In genomic region chr1:221025391-221026355, GRCh38 we compare ENCODE assay signal across 18 cellular contexts.
DNase-seq lines count a peak whose midpoint lies in the region; ATAC-seq and TF ChIP-seq lines count a peak whose summit lies in the region.
"Had no signal": no experiment of that assay in that cellular context is flagged by ENCODE, and none has a peak within 500 bp of the region (broad histone marks: within the 10 kb centered on the region; RNA-seq: fewer than 3 reads in every experiment).

No MANE protein-coding gene starts in this region.

- H3K27me3 Mint-ChIP-seq in naive B cell, result no peaks in the 10 kb centered on the region
- peaks cover 4% of the 10 kb centered on the region for H3K27me3 Mint-ChIP-seq in activated T-helper 17 cell treated with anti-CD3 and anti-CD28 coated beads, Interleukin-2, amount 50 U/mL, for 72 hours

- no TSS peak for BruUV-seq in mammary epithelial cell (replicated peaks; lab: Mats Ljungman, UMichigan)

- H3K27ac Mint-ChIP-seq in naive B cell, result peak overlapping the region; percentile 61 to 91 (median 81)
- no peak overlapping the region for H3K27ac Mint-ChIP-seq in activated T-helper 17 cell treated with anti-CD3 and anti-CD28 coated beads, Interleukin-2, amount 50 U/mL, for 72 hours
- H3K27ac Mint-ChIP-seq: activated T-helper 1 cell treated with anti-CD3 and anti-CD28 coated beads, Interleukin-12 subunit alpha, Interleukin-12 subunit beta, Interleukin-2, Interleukin-4 antibody, amounts not matched to agents 30 ng/mL and 10 ng/mL and 1 ng/mL, durations not matched to agents 14 hours and 24 hours and 36 hours had no signal

- no peak overlapping the region for H3K4me2 ChIP-seq in mammary epithelial cell (ENCODE audit: insufficient read depth, low read depth, low read length)

- peak overlapping the region in 4 of 8 donors; percentile 7 to 25 (median 20) for H3K4me3 Mint-ChIP-seq in naive B cell
- no peak overlapping the region for H3K4me3 Mint-ChIP-seq in activated T-helper 17 cell treated with anti-CD3 and anti-CD28 coated beads, Interleukin-2, amount 50 U/mL, for 72 hours
- H3K4me3 Mint-ChIP-seq: activated T-helper 1 cell treated with anti-CD3 and anti-CD28 coated beads, Interleukin-12 subunit alpha, Interleukin-12 subunit beta, Interleukin-2, Interleukin-4 antibody, amounts not matched to agents 30 ng/mL and 10 ng/mL and 1 ng/mL, durations not matched to agents 14 hours and 24 hours and 36 hours had no signal

- no peaks in the 10 kb centered on the region for H3K36me3 Mint-ChIP-seq in naive B cell
- no peaks in the 10 kb centered on the region for H3K36me3 Mint-ChIP-seq in activated T-helper 17 cell treated with anti-CD3 and anti-CD28 coated beads, Interleukin-2, amount 50 U/mL, for 72 hours (ENCODE audit: low read depth)

- H3K4me1 ChIP-seq in mammary epithelial cell (ENCODE audit: insufficient read depth, low read length), result peaks cover 5% of the 10 kb centered on the region

- H3K27me3 ChIP-seq in mammary epithelial cell (ENCODE audit: insufficient read depth, low read length), result no peaks in the 10 kb centered on the region
- H3K27me3 ChIP-seq: brain microvascular endothelial cell, left lung, pancreas had no signal

- no peaks in the 10 kb centered on the region for H3K36me3 ChIP-seq in mammary epithelial cell (ENCODE audit: insufficient read depth, low read length)
- H3K36me3 ChIP-seq: brain microvascular endothelial cell, left lung, pancreas had no signal

- no peaks in the 10 kb centered on the region for H4K20me1 ChIP-seq in mammary epithelial cell (ENCODE audit: insufficient read depth, low read length)

- H3K79me2 ChIP-seq in mammary epithelial cell (ENCODE audit: insufficient read depth, low read length), result no peaks in the 10 kb centered on the region

- no peaks in the 10 kb centered on the region for H3K9me3 ChIP-seq in mammary epithelial cell (replicated peaks; ENCODE audit: insufficient read depth, low read length)
- H3K9me3 ChIP-seq: left lung, pancreas had no signal

- dilution Hi-C loops in mammary epithelial cell (cut with HindIII; ENCODE audit: low sequenced_read_pairs), result no loop called here

- WGBS in mammary epithelial cell (ENCODE audit: low coverage, missing lambda C conversion rate), result 67% methylated on average over 11 of the region's 12 CpGs

- no peaks in the 10 kb centered on the region for H3K9me3 Mint-ChIP-seq in naive B cell
- peaks cover 5% of the 10 kb centered on the region for H3K9me3 Mint-ChIP-seq in activated T-helper 17 cell treated with anti-CD3 and anti-CD28 coated beads, Interleukin-2, amount 50 U/mL, for 72 hours
- H3K9me3 Mint-ChIP-seq: activated T-helper 1 cell treated with anti-CD3 and anti-CD28 coated beads, Interleukin-12 subunit alpha, Interleukin-12 subunit beta, Interleukin-2, Interleukin-4 antibody, amounts not matched to agents 30 ng/mL and 10 ng/mL and 1 ng/mL, durations not matched to agents 14 hours and 24 hours and 36 hours had no signal

- no peak overlapping the region for H3K4me3 ChIP-seq in mammary epithelial cell (replicated peaks in 1 of 3; ENCODE audit: insufficient read depth in 1 of 3, low read depth in 2 of 3, low read length in 3 of 3)
- H3K4me3 ChIP-seq in coronary artery, result no peak overlapping the region
- H3K4me3 ChIP-seq: left lung, pancreas had no signal

- peak; percentile 93 to 94 for ATAC-seq in naive B cell (ENCODE audit: low read depth in 2 of 2)
- no peak for ATAC-seq in activated T-helper 17 cell treated with anti-CD3 and anti-CD28 coated beads, Interleukin-2, amount 50 U/mL, for 72 hours (replicated peaks)
- ATAC-seq: activated CD4-positive, CD25-positive, alpha-beta regulatory T cell treated with anti-CD3 and anti-CD28 coated beads, Interleukin-2, amount 50 U/mL, for 24 hours; left lung had no signal

- DNase-seq in CD1c-positive myeloid dendritic cell (ENCODE audit: extremely low spot score), result peak; percentile 37
- DNase-seq in LHCN-M2 (ENCODE audit: low read depth), result peak; percentile 47
- peak; percentile 35 for DNase-seq in mammary epithelial cell
- DNase-seq in naive B cell, result peak; percentile 42
- no peak for DNase-seq in activated naive CD4-positive, alpha-beta T cell treated with anti-CD3 and anti-CD28 coated beads, Interleukin-2, amount 50 U/mL, for 16 hours
- no peak for DNase-seq in superior temporal gyrus (ENCODE audit: extremely low spot score)
- no peak for DNase-seq in coronary artery (ENCODE audit: low spot score)
- DNase-seq: brain microvascular endothelial cell, left lung, MM.1S, NCI-H146, SHP77 treated with DMSO at 0.1 percent for 48 hours, T-helper 2 cell had no signal

- no peak overlapping the region for H2AFZ ChIP-seq in mammary epithelial cell (ENCODE audit: low read depth, low read length)

- TF ChIP-seq CTCF in mammary epithelial cell (conservative IDR thresholded peaks at IDR 0.05 in 1 of 2, IDR thresholded peaks at IDR 0.05 in 1 of 2; ENCODE audit: extremely low read depth in 1 of 2, insufficient read depth in 1 of 2, low read depth in 1 of 2, low read length in 2 of 2) (no peak), coronary artery (IDR thresholded peaks at IDR 0.05) (no peak)

- H3K27ac ChIP-seq in mammary epithelial cell (ENCODE audit: insufficient read depth, low read depth, low read length) (no peak overlapping the region), coronary artery (no peak overlapping the region)
- H3K27ac ChIP-seq: brain microvascular endothelial cell, epithelial cell of prostate, pancreas had no signal

- CTCF ChIA-PET in mammary epithelial cell (lab: Charles Lee; ENCODE audit: low non-redundant PET), result no interaction called here

- intact Hi-C loops in mammary epithelial cell (cut with micrococcal nuclease), result no loop called here

- in situ Hi-C loops in mammary epithelial cell (cut with MboI; ENCODE audit: low sequenced_read_pairs in 2 of 2), result no loop called here

- peaks cover 17 to 31% (median 21%) of the 10 kb centered on the region in 3 donors for H3K4me1 Mint-ChIP-seq in naive B cell
- H3K4me1 Mint-ChIP-seq in activated T-helper 17 cell treated with anti-CD3 and anti-CD28 coated beads, Interleukin-2, amount 50 U/mL, for 72 hours, result no peaks in the 10 kb centered on the region

- H3K9ac ChIP-seq in mammary epithelial cell (ENCODE audit: insufficient read depth, low read length), result no peak overlapping the region

Comparison
In these comparisons a context has a peak if more than half of its experiments do, and no peak if none do; other contexts are left out.
1. DNase-seq: peak in CD1c-positive myeloid dendritic cell (single experiment), LHCN-M2 (single experiment), mammary epithelial cell (single experiment) and naive B cell (single experiment); none in activated naive CD4-positive, alpha-beta T cell treated with anti-CD3 and anti-CD28 coated beads, Interleukin-2, amount 50 U/mL, for 16 hours (single experiment), superior temporal gyrus (single experiment) and coronary artery (single experiment).